9 cellular contexts compared by ENCODE assay signal in genomic region chr18:50879302-50880107, GRCh38. TPM values are rescaled to one million over a fixed set of nuclear protein-coding genes. Genes with fewer than 3 reads are reported as not detected.
A peak's percentile ranks its signal among the peaks of the same experiment; 100 is the strongest.
DNase-seq lines count a peak whose midpoint lies in the region; ATAC-seq, FAIRE-seq and TF ChIP-seq lines count a peak whose summit lies in the region.
"Had no signal": no experiment of that assay in that cellular context is flagged by ENCODE, and none has a peak within 500 bp of the region (broad histone marks: within the 10 kb centered on the region; RNA-seq: fewer than 3 reads in every experiment).

No MANE protein-coding gene starts in this region.

- CTCF ChIA-PET in WTC11 (lab: Charles Lee) (interaction anchor here (1.0 to 1.6 kb wide), 5 partner anchors 13 to 172 kb away, joined by 3 to 6 read pairs (median 4); partner anchors contain the start of gene SMAD4), H1 (lab: Charles Lee; ENCODE audit: partially characterized antibody) (interaction anchor here (0.9 kb wide), 1 partner anchor 46 kb away, joined by 3 read pairs; no protein-coding TSS in a partner anchor)

- no peak overlapping the region for H3K56ac ChIP-seq in H1 (replicated peaks; ENCODE audit: insufficient read length, low read depth, low read length)

- 1% methylated on average over 32 of the region's 61 CpGs; no CpG with 5 or more reads in 1 of the 2 experiments for WGBS in H1 (ENCODE audit: extremely low coverage in 1 of 2, insufficient coverage in 1 of 2, insufficient read length in 1 of 2, insufficient replicate concordance in 2 of 2, low coverage in 1 of 2, low lambda C conversion rate in 2 of 2, missing lambda C conversion rate in 1 of 2), 2 experiments
- WGBS in mesodermal cell (ENCODE audit: insufficient coverage in 2 of 2), 2 experiments: 0% methylated on average over 46 to 48 of the region's 61 CpGs
- 0 to 1% (median 0%) methylated on average over 26 to 61 of the region's 61 CpGs for whole genome bisulfite sequencing in stomach, 5 donors

- H2BK12ac ChIP-seq in H1 (ENCODE audit: low read depth, low read length): no peak overlapping the region

- POLR2A ChIA-PET in WTC11 (lab: Charles Lee) (interaction anchor here (0.5 to 1.9 kb wide), 8 partner anchors 8 to 286 kb away, joined by 3 to 12 read pairs (median 5); partner anchors contain the start of genes ELAC1 and SMAD4), H1 (lab: Charles Lee; ENCODE audit: partially characterized antibody) (interaction anchor here (0.6 to 1.4 kb wide), 12 partner anchors 7 to 288 kb away, joined by 3 to 5 read pairs (median 4); partner anchors contain the start of gene SMAD4)

- no peak overlapping the region for H3K4ac ChIP-seq in H1 (replicated peaks; ENCODE audit: insufficient read length, low read depth, low read length)

- H3K9me3 Mint-ChIP-seq in WTC11: no peaks in the 10 kb centered on the region

- no peak for FAIRE-seq in H1 (lab: Jason Lieb, UNC)

- H3K36me3 ChIP-seq in H1 (ENCODE audit: control insufficient read depth in 2 of 4, insufficient read depth in 4 of 4, low read length in 3 of 4): no peaks in the 10 kb centered on the region
- no peaks in the 10 kb centered on the region for H3K36me3 ChIP-seq in mesodermal cell (ENCODE audit: control insufficient read depth, insufficient read depth, low read length)
- no peaks in the 10 kb centered on the region for H3K36me3 ChIP-seq in stomach

- peak overlapping the region; percentile 57; the same call in 1 of the 2 replicates for H4K8ac ChIP-seq in H1 (ENCODE audit: extremely low read depth, insufficient read depth, low read length)

- H3K4me2 ChIP-seq in H1 (ENCODE audit: insufficient read depth in 1 of 2, low read depth in 2 of 2, low read length in 2 of 2): peak overlapping the region; percentile 80 to 89

- peak overlapping the region; percentile 58 to 93 (median 77) for H3K9ac ChIP-seq in H1 (replicated peaks in 1 of 4; ENCODE audit: extremely low read depth in 1 of 4, low read depth in 3 of 4, low read length in 3 of 4)

- TF ChIP-seq EP300 in H1 (IDR thresholded peaks at IDR 0.05; ENCODE audit: borderline replicate concordance in 1 of 2, low read depth in 2 of 2, low read length in 2 of 2): no peak
- no peak for TF ChIP-seq EP300 in stomach (IDR thresholded peaks at IDR 0.05)

- H2BK20ac ChIP-seq in H1 (ENCODE audit: low read length): no peak overlapping the region

- TF ChIP-seq CTCF in GM10266 (IDR thresholded peaks at IDR 0.05; ENCODE audit: control insufficient read depth, insufficient read depth, low read depth, missing control alignments) (no peak), WTC11 (IDR thresholded peaks at IDR 0.05) (no peak), H1 (IDR thresholded peaks at IDR 0.05; ENCODE audit: control extremely low read depth in 1 of 3, insufficient read depth in 1 of 3, low read depth in 1 of 3, low read length in 3 of 3) (no peak), stomach (IDR thresholded peaks at IDR 0.05) (no peak)

- H3K27me3 Mint-ChIP-seq in WTC11 (ENCODE audit: low read depth): no peaks in the 10 kb centered on the region

- H4K91ac ChIP-seq in H1 (replicated peaks; ENCODE audit: insufficient read length, low read length): no peak overlapping the region

- peaks cover 11% of the 10 kb centered on the region for H3K23me2 ChIP-seq in H1 (ENCODE audit: low read depth, low read length)

- peak overlapping the region; percentile 46 for H4K5ac ChIP-seq in H1 (ENCODE audit: insufficient read length, low read depth, low read length)

- H3K27ac ChIP-seq in H1 (ENCODE audit: low read depth, low read length) (peak overlapping the region; percentile 25; the same call in 1 of the 2 replicates), mesodermal cell (ENCODE audit: low read depth, low read length, severe bottlenecking) (peak overlapping the region; percentile 62), stomach (peak overlapping the region; percentile 94 to 98 (median 95))

- peak overlapping the region; percentile 88 for H3K27ac Mint-ChIP-seq in WTC11

- no peak for TF ChIP-seq RAD21 in H1 (IDR thresholded peaks at IDR 0.05 in 1 of 2, conservative IDR thresholded peaks at IDR 0.05 in 1 of 2; ENCODE audit: low read depth in 2 of 2, low read length in 2 of 2)

- H3K27me3 ChIP-seq in H1 (replicated peaks in 1 of 4; ENCODE audit: control insufficient read depth in 3 of 4, extremely low read depth in 1 of 4, insufficient read depth in 3 of 4, low read length in 3 of 4) (no peaks in the 10 kb centered on the region), stomach (no peaks in the 10 kb centered on the region)

- no peak overlapping the region for H2BK5ac ChIP-seq in H1 (ENCODE audit: low read depth, low read length)

- TF ChIP-seq POLR2A in H1 (IDR thresholded peaks at IDR 0.05; ENCODE audit: control extremely low read depth in 1 of 2, low read depth in 2 of 2, low read length in 2 of 2): no peak
- no peak for TF ChIP-seq POLR2A in stomach (IDR thresholded peaks at IDR 0.05)

- peak overlapping the region; percentile 89 for H3K4me3 Mint-ChIP-seq in WTC11

- peaks cover 0 to 1% of the 10 kb centered on the region in 2 experiments for H4K20me1 ChIP-seq in H1 (replicated peaks in 1 of 2; ENCODE audit: control insufficient read depth in 1 of 2, insufficient read depth in 2 of 2, low read length in 2 of 2)

- ATAC-seq in WTC11: peak; percentile 12

- peaks cover 12 to 51% of the 10 kb centered on the region in 2 experiments for H3K79me2 ChIP-seq in H1 (ENCODE audit: control insufficient read depth in 1 of 2, insufficient read depth in 2 of 2, low read length in 2 of 2)

- peak; percentile 43 for DNase-seq in GM10266 (ENCODE audit: extremely low spot score)
- DNase-seq in H4 (ENCODE audit: low spot score): peak; percentile 23
- peak; percentile 58 for DNase-seq in M059J (ENCODE audit: low read depth)
- peak; percentile 52 for DNase-seq in WTC11 (ENCODE audit: low spot score)
- DNase-seq in H1 (ENCODE audit: low read depth in 1 of 2, low spot score in 2 of 2): no peak
- DNase-seq in stomach: peak; percentile 43
- DNase-seq in NCI-H774 (lab: John Stamatoyannopoulos, UW): no peak

- peaks cover 4% of the 10 kb centered on the region; the same call in 1 of the 2 replicates for H3K79me1 ChIP-seq in H1 (ENCODE audit: low read depth, low read length)

- H2AFZ ChIP-seq in H1 (ENCODE audit: low read length): peak overlapping the region; percentile 0; the same call in 1 of the 2 replicates

- 0 out of 2 replicates have a peak, but pooled peaks cover 3% of the 10 kb centered on the region for H3K36me3 Mint-ChIP-seq in WTC11

- no peak overlapping the region for H2BK120ac ChIP-seq in H1 (replicated peaks; ENCODE audit: low read depth, low read length)

- H3K9me3 ChIP-seq in H1 (ENCODE audit: insufficient read depth in 2 of 2, low read depth in 1 of 2, low read length in 1 of 2): no peaks in the 10 kb centered on the region; a peak in 1 of 4 replicates
- H3K9me3 ChIP-seq in mesodermal cell (ENCODE audit: control insufficient read depth, low read length): no peaks in the 10 kb centered on the region
- H3K9me3 ChIP-seq in stomach: no peaks in the 10 kb centered on the region

- H3K4me3 ChIP-seq in H1 (ENCODE audit: extremely low read depth in 1 of 4, insufficient read depth in 2 of 4, low read depth in 3 of 4, low read length in 4 of 4): peak overlapping the region; percentile 82 to 90 (median 86)
- peak overlapping the region; percentile 63 for H3K4me3 ChIP-seq in mesodermal cell (ENCODE audit: extremely low read depth, insufficient read depth, low read length, poor library complexity, severe bottlenecking)
- H3K4me3 ChIP-seq in stomach: peak overlapping the region; percentile 68 to 96 (median 83)

- H3K14ac ChIP-seq in H1 (ENCODE audit: insufficient read length): no peak overlapping the region

- H3K18ac ChIP-seq in H1 (ENCODE audit: extremely low read depth, low read length): no peak overlapping the region

- no peak overlapping the region for H2BK15ac ChIP-seq in H1 (ENCODE audit: low read length)

- no peak overlapping the region for H2AK5ac ChIP-seq in H1 (ENCODE audit: low read depth, low read length)

- H3K4me1 ChIP-seq in H1 (replicated peaks in 1 of 4; ENCODE audit: control insufficient read depth in 3 of 4, insufficient read depth in 4 of 4, low read length in 3 of 4): peaks cover 0 to 7% (median 2%) of the 10 kb centered on the region in 4 experiments; a peak in 4 of 7 replicates
- H3K4me1 ChIP-seq in mesodermal cell (ENCODE audit: control insufficient read depth, insufficient read depth, low read length, poor library complexity, severe bottlenecking): peaks cover 17% of the 10 kb centered on the region
- H3K4me1 ChIP-seq in stomach: peaks cover 7 to 40% (median 22%) of the 10 kb centered on the region in 4 donors

- no peak overlapping the region for H3K23ac ChIP-seq in H1 (ENCODE audit: insufficient read length)

- H3K4me1 Mint-ChIP-seq in WTC11: peaks cover 20% of the 10 kb centered on the region

- intact Hi-C loops in stomach (cut with DNase I; ENCODE audit: low total_unique reads): no loop called here

RNA-seq across cellular contexts. Expression of gene ME2, which starts 0.6 kb away (rescaled TPM):
- 42.6 and 46.2 TPM in 2 replicates for total RNA-seq in H4 (2014; rRNA removed; shearing (Covaris generic))
- 44.1 and 46.0 TPM in 2 replicates for total RNA-seq in M059J (2014; rRNA removed; shearing (Covaris generic))
- 51.9 to 57.0 TPM (median 53.5 TPM) in 3 replicates for total RNA-seq in WTC11 (2021)
- 60.3 and 66.9 TPM in 2 replicates for total RNA-seq in H1 (2021; fragmentation: NEBNext Ultra II Directional; extraction: Animal tissue kit (Norgen Biotek cat#: 25700))
- 31.0 and 54.7 TPM in 2 replicates for polyA plus RNA-seq in H1 (2011; rRNA removed)
- polyA plus RNA-seq in H1 (2011; cell fraction: cytosol; rRNA removed): 48.4 TPM
- polyA plus RNA-seq in H1 (2011; cell fraction: nucleus; rRNA removed): 19.2 TPM
- polyA plus RNA-seq in H1 (2012, experiment 1 of 2): 35.1 to 54.4 TPM (median 39.6 TPM) in 4 replicates
- 6.8 TPM for polyA plus RNA-seq in H1 (2012, experiment 2 of 2)
- 52.6 TPM for polyA plus RNA-seq in H1 (2013, experiment 1 of 2)
- polyA plus RNA-seq in H1 (2013, experiment 2 of 2): 51.0 TPM
- 43.6 and 55.0 TPM in 2 replicates for polyA minus RNA-seq in H1 (2011; rRNA and poly(A)+ RNA removed)
- polyA minus RNA-seq in H1 (2011; cell fraction: cytosol; rRNA and poly(A)+ RNA removed): 31.3 TPM
- 46.1 TPM for polyA minus RNA-seq in H1 (2011; cell fraction: nucleus; rRNA and poly(A)+ RNA removed)
- polyA plus RNA-seq in mesodermal cell (2013, experiment 1 of 2): 50.1 TPM
- 49.3 TPM for polyA plus RNA-seq in mesodermal cell (2013, experiment 2 of 2)
- 100 to 1,000 TPM in 1 of 5 donors, 10 to 100 TPM in 4; 32.7 to 100 (median 84.9) TPM for total RNA-seq in stomach
- polyA plus RNA-seq in stomach: 10 to 100 TPM; 16.6 to 40.6 (median 29.8) TPM

RNA-seq across cellular contexts. Expression of gene MRO, which starts 59.7 kb away (rescaled TPM):
- total RNA-seq in H4 (2014; rRNA removed; shearing (Covaris generic)): 0.82 and 1.2 TPM in 2 replicates
- not detected in 2 replicates for total RNA-seq in M059J (2014; rRNA removed; shearing (Covaris generic))
- total RNA-seq in WTC11 (2021) (0.71 to 2.1 TPM (median 1.1 TPM) in 3 replicates), stomach (1 to 10 TPM in 2 of 5 donors, under 1 TPM in 1, not detected in 2; 0.45 to 2.0 (median 1.3) TPM)
- 0.67 and 1.0 TPM in 2 replicates for total RNA-seq in H1 (2021; fragmentation: NEBNext Ultra II Directional; extraction: Animal tissue kit (Norgen Biotek cat#: 25700))
- polyA plus RNA-seq in H1 (2011; rRNA removed) (0.44 and 0.65 TPM in 2 replicates), stomach (1 to 10 TPM in 1 of 3 donors, under 1 TPM in 1, not detected in 1; 0.13 to 1.8 TPM)
- 0.59 TPM for polyA plus RNA-seq in H1 (2011; cell fraction: cytosol; rRNA removed)
- 0.46 TPM for polyA plus RNA-seq in H1 (2011; cell fraction: nucleus; rRNA removed)
- 0.42 to 2.2 TPM (median 0.77 TPM) in 4 replicates for polyA plus RNA-seq in H1 (2012, experiment 1 of 2)
- polyA plus RNA-seq in H1 (2012, experiment 2 of 2): 0.21 TPM
- 1.0 TPM for polyA plus RNA-seq in H1 (2013, experiment 1 of 2)
- polyA plus RNA-seq in H1 (2013, experiment 2 of 2): 0.77 TPM
- polyA minus RNA-seq in H1 (2011; rRNA and poly(A)+ RNA removed): 0.28 and 1.3 TPM in 2 replicates
- 0.95 TPM for polyA minus RNA-seq in H1 (2011; cell fraction: cytosol; rRNA and poly(A)+ RNA removed)
- polyA minus RNA-seq in H1 (2011; cell fraction: nucleus; rRNA and poly(A)+ RNA removed): 0.50 TPM
- not detected for polyA plus RNA-seq in mesodermal cell (2013, experiment 1 of 2)
- polyA plus RNA-seq in mesodermal cell (2013, experiment 2 of 2): not detected
- total RNA-seq: glomerular endothelial cell had no signal

Comparison
In these comparisons a context has a peak if more than half of its experiments do, and no peak if none do; other contexts are left out.
1. DNase-seq: peak in GM10266 (single experiment), H4 (single experiment), M059J (single experiment), WTC11 (single experiment) and stomach (single experiment); none in H1 (0 of 2) and NCI-H774 (single experiment).
2. H3K27ac ChIP-seq: peak in every context shown above with its lines; median percentile 95 in stomach; 62 in mesodermal cell; 25 in H1.
3. Peak in every context shown above with its lines, with median percentiles within 50 percentile points of each other: H3K4me3 ChIP-seq.